Comparison of ENCODE assay signal across 8 cellular contexts in genomic region chr3:149299938-149300791, GRCh38. TPM values are rescaled to one million over a fixed set of nuclear protein-coding genes. Genes with fewer than 3 reads are reported as not detected.
DNase-seq lines count a peak whose midpoint lies in the region; ATAC-seq and TF ChIP-seq lines count a peak whose summit lies in the region.

No MANE protein-coding gene starts in this region.

- CTCF ChIA-PET in CD8-positive, alpha-beta T cell (lab: Charles Lee) = interaction anchor here (0.6 kb wide), 1 partner anchor 191 kb away, joined by 4 read pairs; no protein-coding TSS in a partner anchor

- peaks cover 10% of the 10 kb centered on the region for H3K27me3 Mint-ChIP-seq in CD8-positive, alpha-beta T cell (ENCODE audit: low read depth)

- ATAC-seq in HG03064 (IDR thresholded peaks at IDR 0.05; ENCODE audit: low read depth, unreplicated experiment) = peak; percentile 65
- ATAC-seq in CD8-positive, alpha-beta T cell = no peak

- no peak overlapping the region for H3K4me3 ChIP-seq in osteoblast (ENCODE audit: insufficient read depth, low read length)
- H3K4me3 ChIP-seq in CD8-positive, alpha-beta T cell (ENCODE audit: low read depth, low read length) = no peak overlapping the region

- peak; percentile 64 for DNase-seq in G401 (ENCODE audit: low spot score)
- DNase-seq in OCI-M1 (lab: John Stamatoyannopoulos, UW) = peak; percentile 83
- DNase-seq in epithelial cell of prostate (ENCODE audit: low read depth, low spot score) = peak; percentile 99
- no peak for DNase-seq in osteoblast (ENCODE audit: insufficient read length, low spot score, missing footprints)
- no peak for DNase-seq in stimulated activated CD4-positive, alpha-beta T cell treated with anti-CD3 and anti-CD28 coated beads, Interleukin-2, amount 100 ng/mL, for 24 hours
- no peak for DNase-seq in activated CD4-positive, alpha-beta T cell treated with anti-CD3 and anti-CD28 coated beads, Interleukin-2, amount 50 U/mL, for 1 hour
- no peak for DNase-seq in CD8-positive, alpha-beta T cell

- peak overlapping the region; percentile 94 for H3K27ac ChIP-seq in epithelial cell of prostate
- H3K27ac ChIP-seq in osteoblast (ENCODE audit: low read depth, low read length) = peak overlapping the region; percentile 90
- H3K27ac ChIP-seq in CD8-positive, alpha-beta T cell (ENCODE audit: low read depth, low read length) = no peak overlapping the region

- H3K9me3 Mint-ChIP-seq in CD8-positive, alpha-beta T cell = no peaks in the 10 kb centered on the region

- TF ChIP-seq CTCF in osteoblast (IDR thresholded peaks at IDR 0.05; ENCODE audit: extremely low read depth, low read depth, low read length) = no peak
- no peak for TF ChIP-seq CTCF in CD8-positive, alpha-beta T cell (IDR thresholded peaks at IDR 0.05)

- no peaks in the 10 kb centered on the region for H3K79me2 ChIP-seq in osteoblast (ENCODE audit: insufficient read depth, low read length)

- H3K36me3 ChIP-seq in osteoblast (ENCODE audit: insufficient read depth, low read length) = no peaks in the 10 kb centered on the region
- H3K36me3 ChIP-seq in CD8-positive, alpha-beta T cell (ENCODE audit: insufficient read depth, low read length) = no peaks in the 10 kb centered on the region

- POLR2A ChIA-PET in CD8-positive, alpha-beta T cell (lab: Charles Lee) = no interaction called here

- in situ Hi-C loops in G401 (cut with HindIII; ENCODE audit: low sequenced_read_pairs) = no loop called here

- no peaks in the 10 kb centered on the region for H3K27me3 ChIP-seq in osteoblast (ENCODE audit: insufficient read depth, low read length)
- H3K27me3 ChIP-seq in CD8-positive, alpha-beta T cell (ENCODE audit: insufficient read depth, low read length) = no peaks in the 10 kb centered on the region

- H2AFZ ChIP-seq in osteoblast (ENCODE audit: low read length) = peak overlapping the region; percentile 42

- no peaks in the 10 kb centered on the region for H3K9me3 ChIP-seq in osteoblast (ENCODE audit: low read depth, low read length)
- H3K9me3 ChIP-seq in CD8-positive, alpha-beta T cell (ENCODE audit: low read length) = no peaks in the 10 kb centered on the region

- peak overlapping the region; percentile 63 for H3K4me2 ChIP-seq in osteoblast (ENCODE audit: insufficient read depth, low read length)

- no peaks in the 10 kb centered on the region for H4K20me1 ChIP-seq in osteoblast (ENCODE audit: insufficient read depth, low read length)

- no peaks in the 10 kb centered on the region for H3K4me1 Mint-ChIP-seq in CD8-positive, alpha-beta T cell (ENCODE audit: low read depth)

- no peaks in the 10 kb centered on the region for H3K36me3 Mint-ChIP-seq in CD8-positive, alpha-beta T cell

- H3K4me3 Mint-ChIP-seq in CD8-positive, alpha-beta T cell = no peak overlapping the region

- peaks cover 40% of the 10 kb centered on the region for H3K4me1 ChIP-seq in osteoblast (ENCODE audit: insufficient read depth, low read length)
- H3K4me1 ChIP-seq in CD8-positive, alpha-beta T cell (ENCODE audit: insufficient read depth, low read length) = no peaks in the 10 kb centered on the region

- intact Hi-C loops in CD8-positive, alpha-beta T cell (cut with DNase I, micrococcal nuclease) = no loop called here

- H3K27ac Mint-ChIP-seq in CD8-positive, alpha-beta T cell = no peak overlapping the region

RNA-seq across cellular contexts. Expression of gene TM4SF18, which starts 33.3 kb away (rescaled TPM):
- total RNA-seq in G401 (2014; rRNA removed; shearing (Covaris generic)) = 13.4 and 36.7 TPM in 2 replicates
- total RNA-seq in osteoblast = 0.29 TPM in 1 of 2 replicates, not detected in the other
- total RNA-seq in CD8-positive, alpha-beta T cell = not detected

Comparison
In these comparisons a context has a peak if more than half of its experiments do, and no peak if none do; other contexts are left out.
1. DNase-seq: peak in G401 (single experiment), OCI-M1 (single experiment) and epithelial cell of prostate (single experiment); none in osteoblast (single experiment), stimulated activated CD4-positive, alpha-beta T cell treated with anti-CD3 and anti-CD28 coated beads, Interleukin-2, amount 100 ng/mL, for 24 hours (0 of 2), activated CD4-positive, alpha-beta T cell treated with anti-CD3 and anti-CD28 coated beads, Interleukin-2, amount 50 U/mL, for 1 hour (single experiment) and CD8-positive, alpha-beta T cell (0 of 7).
2. RNA of gene TM4SF18, which starts 33.3 kb away (total RNA-seq): 13.4 to 36.7 TPM in G401; 0.29 TPM in osteoblast and not detected in CD8-positive, alpha-beta T cell; every median in the first group is over 10 times any median in the second.